ENCODE assay signal across 10 cellular contexts in genomic region chr20:56630506-56631317, GRCh38. TPM values are rescaled to one million over a fixed set of nuclear protein-coding genes. Genes with fewer than 3 reads are reported as not detected.
A peak's percentile ranks its signal among the peaks of the same experiment; 100 is the strongest.
DNase-seq lines count a peak whose midpoint lies in the region; ATAC-seq, FAIRE-seq and TF ChIP-seq lines count a peak whose summit lies in the region.
"Had no signal": no experiment of that assay in that cellular context is flagged by ENCODE, and none has a peak within 500 bp of the region (broad histone marks: within the 10 kb centered on the region; RNA-seq: fewer than 3 reads in every experiment).

No MANE protein-coding gene starts in this region.

- intact Hi-C loops in dorsolateral prefrontal cortex (cut with DNase I) = no loop called here

- no peak overlapping the region for H4K91ac ChIP-seq in mesenchymal stem cell (ENCODE audit: low read length)

- peaks cover 0 to 4% of the 10 kb centered on the region in 2 experiments for H3K36me3 ChIP-seq in mesenchymal stem cell (ENCODE audit: control insufficient read depth in 1 of 2, insufficient read depth in 2 of 2, low read depth in 1 of 2, low read length in 2 of 2)

- peak overlapping the region in 1 of 2 experiments; percentile 26 for H2BK12ac ChIP-seq in mesenchymal stem cell (ENCODE audit: low read length in 2 of 2)

- peaks cover 11% of the 10 kb centered on the region for H3K79me1 ChIP-seq in mesenchymal stem cell (replicated peaks; ENCODE audit: low read length, poor library complexity, severe bottlenecking)

- no peak overlapping the region for H3K18ac ChIP-seq in mesenchymal stem cell (ENCODE audit: low read depth in 1 of 2, low read length in 2 of 2)

- no peak overlapping the region for H3K9ac ChIP-seq in mesenchymal stem cell (ENCODE audit: low read length)

- H3K4me1 ChIP-seq in mesenchymal stem cell (ENCODE audit: control insufficient read depth, insufficient read depth, low read depth, low read length) = peaks cover 41% of the 10 kb centered on the region

- 2% methylated on average over 68 of the region's 82 CpGs for WGBS in mesenchymal stem cell

- no peaks in the 10 kb centered on the region for H3K36me3 Mint-ChIP-seq in activated T-cell treated with anti-CD3 and anti-CD28 coated beads, Interleukin-2, amount 50 U/mL, for 24 hours (ENCODE audit: low read depth)
- H3K36me3 Mint-ChIP-seq: IgD-negative memory B cell had no signal

- peak; percentile 16 for FAIRE-seq in HTR-8/SVneo (lab: Jason Lieb, UNC)

- no peak overlapping the region for H2BK15ac ChIP-seq in mesenchymal stem cell (ENCODE audit: low read depth, poor library complexity, severe bottlenecking)

- no peak overlapping the region for H2AK5ac ChIP-seq in mesenchymal stem cell (ENCODE audit: low read length, severe bottlenecking)

- peak overlapping the region; percentile 33 for H2BK5ac ChIP-seq in mesenchymal stem cell (ENCODE audit: low read depth, low read length, poor library complexity, severe bottlenecking)

- no peak overlapping the region for H2AFZ ChIP-seq in mesenchymal stem cell (ENCODE audit: low read depth, low read length)

- TF ChIP-seq CTCF in dorsolateral prefrontal cortex (IDR thresholded peaks at IDR 0.05 in 54 of 56, conservative IDR thresholded peaks at IDR 0.05 in 2 of 56; ENCODE audit: low read depth in 1 of 56, partially characterized antibody in 56 of 56) = peak in 4 of 56 donors; percentile 2 to 15 (median 4)

- H3K14ac ChIP-seq in mesenchymal stem cell (ENCODE audit: low read length in 2 of 2) = no peak overlapping the region

- H3K9me3 ChIP-seq in mesenchymal stem cell (ENCODE audit: control insufficient read depth, low read length) = no peaks in the 10 kb centered on the region

- no peak overlapping the region for H3K4ac ChIP-seq in mesenchymal stem cell (ENCODE audit: low read depth in 1 of 2, low read length in 2 of 2)

- H3K4me3 ChIP-seq in dorsolateral prefrontal cortex = peak overlapping the region in 56 of 59 donors; percentile 17 to 68 (median 52)
- peak overlapping the region in 1 of 2 experiments; percentile 73 for H3K4me3 ChIP-seq in mesenchymal stem cell (ENCODE audit: insufficient read depth in 1 of 2, low read depth in 1 of 2, low read length in 2 of 2)

- H3K27ac Mint-ChIP-seq in activated T-cell treated with anti-CD3 and anti-CD28 coated beads, Interleukin-2, amount 50 U/mL, for 24 hours = no peak overlapping the region
- H3K27ac Mint-ChIP-seq: T-helper 17 cell had no signal

- peaks cover 10 to 100% (median 97%) of the 10 kb centered on the region in 45 donors for H3K27me3 ChIP-seq in dorsolateral prefrontal cortex
- H3K27me3 ChIP-seq in mesenchymal stem cell (ENCODE audit: control insufficient read depth in 1 of 2, insufficient read depth in 1 of 2, low read length in 2 of 2) = peaks cover 30 to 98% of the 10 kb centered on the region in 2 experiments

- H3K27ac ChIP-seq in dorsolateral prefrontal cortex (no peak overlapping the region), mesenchymal stem cell (ENCODE audit: low read length, poor library complexity, severe bottlenecking) (peak overlapping the region; percentile 67)

- peaks cover 19% of the 10 kb centered on the region for H3K4me1 Mint-ChIP-seq in activated T-cell treated with anti-CD3 and anti-CD28 coated beads, Interleukin-2, amount 50 U/mL, for 24 hours (ENCODE audit: low read depth)

- no peak overlapping the region for H3K4me3 Mint-ChIP-seq in activated T-cell treated with anti-CD3 and anti-CD28 coated beads, Interleukin-2, amount 50 U/mL, for 24 hours
- H3K4me3 Mint-ChIP-seq: T-helper 17 cell had no signal

- no peak overlapping the region for H4K8ac ChIP-seq in mesenchymal stem cell (ENCODE audit: low read length)

- H2BK120ac ChIP-seq in mesenchymal stem cell (ENCODE audit: low read depth, low read length) = no peak overlapping the region

- ATAC-seq in HG02885 (IDR thresholded peaks at IDR 0.05; ENCODE audit: poor library complexity, unreplicated experiment) = no peak
- ATAC-seq: T-helper 17 cell had no signal

- no peak overlapping the region for H3K23ac ChIP-seq in mesenchymal stem cell (ENCODE audit: low read length in 2 of 2)

- DNase-seq in AG08396 (ENCODE audit: low spot score) (peak; percentile 51), HTR-8/SVneo (ENCODE audit: insufficient read length, low spot score) (peak; percentile 59), dorsolateral prefrontal cortex (no peak), mesenchymal stem cell (no peak), dermis blood vessel endothelial cell (no peak), midbrain (lab: John Stamatoyannopoulos, UW) (no peak)
- DNase-seq in activated T-cell treated with anti-CD3 and anti-CD28 coated beads, Interleukin-2, amount 50 U/mL, for 24 hours = no peak
- DNase-seq: T-helper 17 cell had no signal

- H3K27me3 Mint-ChIP-seq in activated T-cell treated with anti-CD3 and anti-CD28 coated beads, Interleukin-2, amount 50 U/mL, for 24 hours = peaks cover 86% of the 10 kb centered on the region

- no peaks in the 10 kb centered on the region for H3K9me3 Mint-ChIP-seq in activated T-cell treated with anti-CD3 and anti-CD28 coated beads, Interleukin-2, amount 50 U/mL, for 24 hours
- H3K9me3 Mint-ChIP-seq: IgD-negative memory B cell had no signal

- peak overlapping the region; percentile 97 for H3K4me2 ChIP-seq in mesenchymal stem cell (ENCODE audit: low read length, poor library complexity, severe bottlenecking)

RNA-seq across cellular contexts. Expression of gene TFAP2C, which starts 1.6 kb away (rescaled TPM):
- total RNA-seq in dorsolateral prefrontal cortex (1 to 10 TPM in 44 of 120 experiments, under 1 TPM in 74, not detected in 2; 0.22 to 4.0 (median 0.87) TPM), dermis blood vessel endothelial cell (not detected in 2 replicates)
- 12.1 TPM for polyA plus RNA-seq in mesenchymal stem cell (2013, experiment 1 of 2)
- 12.5 TPM for polyA plus RNA-seq in mesenchymal stem cell (2013, experiment 2 of 2)
- total RNA-seq: T-helper 17 cell had no signal
- polyA plus RNA-seq: IgD-negative memory B cell had no signal

Comparison
In these comparisons a context has a peak if more than half of its experiments do, and no peak if none do; other contexts are left out.
1. DNase-seq: peak in AG08396 (single experiment) and HTR-8/SVneo (single experiment); none in dorsolateral prefrontal cortex (0 of 10), mesenchymal stem cell (single experiment), dermis blood vessel endothelial cell (single experiment), midbrain (single experiment) and activated T-cell treated with anti-CD3 and anti-CD28 coated beads, Interleukin-2, amount 50 U/mL, for 24 hours (single experiment).